ENCODE assay signal across 25 cellular contexts in genomic region chr10:128596906-128597305, GRCh38.
"Had no signal": no experiment of that assay in that cellular context is flagged by ENCODE, and none has a peak within 500 bp of the region (broad histone marks: within the 10 kb centered on the region; RNA-seq: fewer than 3 reads in every experiment).

No MANE protein-coding gene starts in this region.

- H3K4me3 Mint-ChIP-seq: activated CD8-positive, alpha-beta T cell treated with anti-CD3 and anti-CD28 coated beads for 36 hours; activated naive CD4-positive, alpha-beta T cell treated with anti-CD3 and anti-CD28 coated beads, Interleukin-2, amount 10 ng/mL, durations not matched to agents 7 days and 5 days; activated naive CD8-positive, alpha-beta T cell treated with anti-CD3 and anti-CD28 coated beads, Interleukin-2, amount 10 ng/mL, durations not matched to agents 7 days and 5 days; activated T-cell treated with anti-CD3 and anti-CD28 coated beads, Interleukin-2, amount 50 U/mL, for 72 hours had no signal

- ATAC-seq: activated CD8-positive, alpha-beta T cell treated with anti-CD3 and anti-CD28 coated beads for 36 hours; activated T-cell treated with anti-CD3 and anti-CD28 coated beads, Interleukin-2, amount 50 U/mL, for 72 hours had no signal

- H3K9me3 ChIP-seq: adrenal gland, Peyer's patch, SJCRH30 had no signal

- H3K4me3 ChIP-seq: adrenal gland, Peyer's patch, SJCRH30 had no signal

- H3K27ac ChIP-seq: adrenal gland, Peyer's patch, RWPE1, SJCRH30, VCaP had no signal

- H3K4me1 Mint-ChIP-seq: activated naive CD4-positive, alpha-beta T cell treated with anti-CD3 and anti-CD28 coated beads, Interleukin-2, amount 10 ng/mL, durations not matched to agents 7 days and 5 days; activated naive CD8-positive, alpha-beta T cell treated with anti-CD3 and anti-CD28 coated beads, Interleukin-2, amount 10 ng/mL, durations not matched to agents 7 days and 5 days had no signal

- H3K36me3 Mint-ChIP-seq: activated naive CD4-positive, alpha-beta T cell treated with anti-CD3 and anti-CD28 coated beads, Interleukin-2, amount 10 ng/mL, durations not matched to agents 7 days and 5 days; activated naive CD8-positive, alpha-beta T cell treated with anti-CD3 and anti-CD28 coated beads, Interleukin-2, amount 10 ng/mL, durations not matched to agents 7 days and 5 days had no signal

- H3K9me2 ChIP-seq: SK-N-SH had no signal

- H3K4me2 ChIP-seq: SK-N-SH had no signal

- DNase-seq: activated CD4-positive, CD25-positive, alpha-beta regulatory T cell; activated CD8-positive, alpha-beta memory T cell treated with anti-CD3 and anti-CD28 coated beads, Interleukin-2, amount 50 U/mL, for 4 hours; activated CD8-positive, alpha-beta T cell treated with anti-CD3 and anti-CD28 coated beads for 36 hours; activated gamma-delta T cell treated with Interleukin-2 at 50 U/mL for 16 hours; activated naive CD4-positive, alpha-beta T cell treated with anti-CD3 and anti-CD28 coated beads, Interleukin-2, amount 10 ng/mL, durations not matched to agents 7 days and 5 days; activated naive CD8-positive, alpha-beta T cell treated with anti-CD3 and anti-CD28 coated beads, Interleukin-2, amount 10 ng/mL, durations not matched to agents 7 days and 5 days; activated T-cell treated with anti-CD3 and anti-CD28 coated beads, Interleukin-2, amount 50 U/mL, for 72 hours; adrenal gland; anterior cingulate cortex; KG1; NCI-H1048; NCI-H1417 treated with DMSO at 0.1 percent for 48 hours; NCI-H1694; NCI-H2081; NCI-H446 treated with DMSO at 0.1 percent for 48 hours; NCI-H524 treated with DMSO at 0.1 percent for 48 hours; NCI-H82; Peyer's patch; Right ventricle myocardium superior; SK-N-SH; T-helper 1 cell had no signal

- H3K27me3 ChIP-seq: adrenal gland, Peyer's patch, SJCRH30 had no signal

- H3K27me3 Mint-ChIP-seq: activated naive CD4-positive, alpha-beta T cell treated with anti-CD3 and anti-CD28 coated beads, Interleukin-2, amount 10 ng/mL, durations not matched to agents 7 days and 5 days had no signal

- H3K27ac Mint-ChIP-seq: activated CD8-positive, alpha-beta T cell treated with anti-CD3 and anti-CD28 coated beads for 36 hours; activated naive CD4-positive, alpha-beta T cell treated with anti-CD3 and anti-CD28 coated beads, Interleukin-2, amount 10 ng/mL, durations not matched to agents 7 days and 5 days; activated naive CD8-positive, alpha-beta T cell treated with anti-CD3 and anti-CD28 coated beads, Interleukin-2, amount 10 ng/mL, durations not matched to agents 7 days and 5 days; activated T-cell treated with anti-CD3 and anti-CD28 coated beads, Interleukin-2, amount 50 U/mL, for 72 hours; activated T-helper 2 cell treated with anti-CD3 and anti-CD28 coated beads, Interferon-gamma antibody, Interleukin-2, Interleukin-4, amounts not matched to agents 10 μg/mL and 5 μg/mL and 100 μg/mL, durations not matched to agents 14 hours and 24 hours and 36 hours had no signal

- H3K36me3 ChIP-seq: adrenal gland, Peyer's patch, SJCRH30 had no signal

- H3K9ac ChIP-seq: SK-N-SH had no signal

- H3K4me1 ChIP-seq: adrenal gland, Peyer's patch, SJCRH30 had no signal

- H3K9me3 Mint-ChIP-seq: activated naive CD4-positive, alpha-beta T cell treated with anti-CD3 and anti-CD28 coated beads, Interleukin-2, amount 10 ng/mL, durations not matched to agents 7 days and 5 days; activated naive CD8-positive, alpha-beta T cell treated with anti-CD3 and anti-CD28 coated beads, Interleukin-2, amount 10 ng/mL, durations not matched to agents 7 days and 5 days; activated T-cell treated with anti-CD3 and anti-CD28 coated beads, Interleukin-2, amount 50 U/mL, for 72 hours; activated T-helper 2 cell treated with anti-CD3 and anti-CD28 coated beads, Interferon-gamma antibody, Interleukin-2, Interleukin-4, amounts not matched to agents 10 μg/mL and 5 μg/mL and 100 μg/mL, durations not matched to agents 14 hours and 24 hours and 36 hours had no signal
